Comparison of ENCODE assay signal across 8 cellular contexts in genomic region chrY:26670360-26671077, GRCh38.
DNase-seq lines count a peak whose midpoint lies in the region; ATAC-seq, FAIRE-seq and TF ChIP-seq lines count a peak whose summit lies in the region.
"Not testable (repeated sequence)": the region's sequence is repeated elsewhere in the genome, so short reads cannot be mapped to it uniquely, and the experiment has no call there.

No MANE protein-coding gene starts in this region.

- POLR2A ChIA-PET in activated CD4-positive, alpha-beta memory T cell treated with anti-CD3 and anti-CD28 coated beads for 36 hours (lab: Charles Lee); GM12878 (lab: Charles Lee): not testable (repeated sequence)

- TF ChIP-seq RAD21 in GM12878 (IDR thresholded peaks at IDR 0.05; ENCODE audit: insufficient read depth, low read depth, low read length): not testable (repeated sequence)

- H3K36me3 ChIP-seq in GM12878 (ENCODE audit: control insufficient read depth in 2 of 2, insufficient read depth in 2 of 2, low read length in 1 of 2): not testable (repeated sequence)

- not testable (repeated sequence) for H3K27ac Mint-ChIP-seq in activated CD4-positive, alpha-beta memory T cell treated with anti-CD3 and anti-CD28 coated beads for 36 hours; glutamatergic neuron (ENCODE audit: unreplicated experiment); natural killer cell

- WGBS in GM12878 (ENCODE audit: insufficient coverage, insufficient replicate concordance, low lambda C conversion rate, missing lambda C conversion rate): no CpG with 5 or more reads among the region's 19 CpGs

- H3K4me3 Mint-ChIP-seq in activated CD4-positive, alpha-beta memory T cell treated with anti-CD3 and anti-CD28 coated beads for 36 hours; glutamatergic neuron (ENCODE audit: unreplicated experiment); natural killer cell: not testable (repeated sequence)

- not testable (repeated sequence) for TF ChIP-seq CTCF in GM12878 (IDR thresholded peaks at IDR 0.05 in 2 of 3, conservative IDR thresholded peaks at IDR 0.05 in 1 of 3; ENCODE audit: control insufficient read depth in 2 of 3, extremely low read depth in 1 of 3, insufficient read depth in 1 of 3, low read depth in 3 of 3, low read length in 3 of 3); glutamatergic neuron (IDR thresholded peaks at IDR 0.05; ENCODE audit: partially characterized antibody, unreplicated experiment); natural killer cell (IDR thresholded peaks at IDR 0.05)

- RAD21 ChIA-PET in GM12878 (lab: Charles Lee; ENCODE audit: unreplicated experiment): not testable (repeated sequence)

- not testable (repeated sequence) for H4K20me1 ChIP-seq in GM12878 (ENCODE audit: control insufficient read depth, insufficient read depth)

- H3K4me2 ChIP-seq in GM12878 (ENCODE audit: control insufficient read depth, insufficient read depth): not testable (repeated sequence)

- not testable (repeated sequence) for H3K4me3 ChIP-seq in GM12878

- not testable (repeated sequence) for H3K9ac ChIP-seq in GM12878 (ENCODE audit: control insufficient read depth, insufficient read depth, low read length)

- H3K27me3 Mint-ChIP-seq in activated CD4-positive, alpha-beta memory T cell treated with anti-CD3 and anti-CD28 coated beads for 36 hours; natural killer cell (ENCODE audit: low read depth in 2 of 2): not testable (repeated sequence)
- H3K27me3 Mint-ChIP-seq in glutamatergic neuron (ENCODE audit: unreplicated experiment): peaks cover 18% of the 10 kb centered on the region

- BruUV-seq in GM12878 (replicated peaks; lab: Mats Ljungman, UMichigan): not testable (repeated sequence)

- peaks cover 23% of the 10 kb centered on the region for H3K36me3 Mint-ChIP-seq in activated CD4-positive, alpha-beta memory T cell treated with anti-CD3 and anti-CD28 coated beads for 36 hours
- H3K36me3 Mint-ChIP-seq in glutamatergic neuron (ENCODE audit: unreplicated experiment): peaks cover 23% of the 10 kb centered on the region
- H3K36me3 Mint-ChIP-seq in natural killer cell: not testable (repeated sequence)

- intact Hi-C loops in activated CD4-positive, alpha-beta memory T cell treated with anti-CD3 and anti-CD28 coated beads for 36 hours (cut with micrococcal nuclease); GM12878 (cut with micrococcal nuclease; ENCODE audit: unreplicated experiment); natural killer cell (cut with micrococcal nuclease): not testable (repeated sequence)

- SMC1A ChIA-PET in GM12878 (lab: Charles Lee; ENCODE audit: uncharacterized antibody, unreplicated experiment): not testable (repeated sequence)

- H2AFZ ChIP-seq in GM12878 (ENCODE audit: control insufficient read depth, low read depth, low read length): not testable (repeated sequence)

- not testable (repeated sequence) for H3K4me1 Mint-ChIP-seq in activated CD4-positive, alpha-beta memory T cell treated with anti-CD3 and anti-CD28 coated beads for 36 hours (ENCODE audit: low read depth); glutamatergic neuron (ENCODE audit: low read depth, unreplicated experiment); natural killer cell

- peak; percentile 54 for ATAC-seq in GM21528 (IDR thresholded peaks at IDR 0.05; ENCODE audit: low FRiP score, unreplicated experiment)
- ATAC-seq in GM12878: not testable (repeated sequence)
- ATAC-seq in natural killer cell: peak in 1 of 3 donors; percentile 79

- H3K9me3 Mint-ChIP-seq in activated CD4-positive, alpha-beta memory T cell treated with anti-CD3 and anti-CD28 coated beads for 36 hours: peaks cover 30% of the 10 kb centered on the region
- H3K9me3 Mint-ChIP-seq in glutamatergic neuron (ENCODE audit: unreplicated experiment) (peaks cover 28% of the 10 kb centered on the region), natural killer cell (peaks cover 11 to 26% of the 10 kb centered on the region in 2 donors)

- H3K27me3 ChIP-seq in GM12878 (replicated peaks in 1 of 2; ENCODE audit: control insufficient read depth in 2 of 2, insufficient read depth in 2 of 2, low read length in 1 of 2): not testable (repeated sequence)

- not testable (repeated sequence) for H3K4me1 ChIP-seq in GM12878 (ENCODE audit: control insufficient read depth, insufficient read depth, low read length)

- FAIRE-seq in GM12878 (lab: Jason Lieb, UNC): not testable (repeated sequence)

- CTCF ChIA-PET in activated CD4-positive, alpha-beta memory T cell treated with anti-CD3 and anti-CD28 coated beads for 36 hours (lab: Charles Lee); GM12878 (lab: Yijun Ruan, JAX): not testable (repeated sequence)

- H3K79me2 ChIP-seq in GM12878 (ENCODE audit: control insufficient read depth, insufficient read depth, low read length): not testable (repeated sequence)

- not testable (repeated sequence) for TF ChIP-seq POLR2A in GM12878 (IDR thresholded peaks at IDR 0.05; ENCODE audit: low read depth, low read length)

- in situ Hi-C loops in GM12878 (cut with MboI): not testable (repeated sequence)

- not testable (repeated sequence) for H3K9me3 ChIP-seq in GM12878 (replicated peaks; ENCODE audit: control insufficient read depth, insufficient read depth, low read length)

- H3K27ac ChIP-seq in GM12878 (ENCODE audit: control insufficient read depth, insufficient read depth): not testable (repeated sequence)
- peak overlapping the region; percentile 97 for H3K27ac ChIP-seq in temporal lobe (ENCODE audit: low read depth, low read length)

- not testable (repeated sequence) for TF ChIP-seq EP300 in GM12878 (IDR thresholded peaks at IDR 0.05; ENCODE audit: borderline replicate concordance in 1 of 2, control insufficient read depth in 1 of 2, low read depth in 2 of 2, low read length in 2 of 2)

- DNase-seq in CMK (ENCODE audit: low read depth): peak; percentile 21
- peak; percentile 6 for DNase-seq in LoVo (ENCODE audit: low spot score)
- DNase-seq in activated CD4-positive, alpha-beta memory T cell treated with anti-CD3 and anti-CD28 coated beads for 36 hours: peak; percentile 13
- DNase-seq in GM12878 (ENCODE audit: low read depth, low spot score): not testable (repeated sequence)
- peak; percentile 24 for DNase-seq in glutamatergic neuron
- peak; percentile 17 for DNase-seq in natural killer cell

TF ChIP-seq in GM12878, 131 proteins besides CTCF, POLR2A, EP300 and RAD21:
- TF ChIP-seq FOXK2 (IDR thresholded peaks at IDR 0.05) (peak; percentile 68), E4F1 (IDR thresholded peaks at IDR 0.05; ENCODE audit: borderline replicate concordance, partially characterized antibody) (peak; percentile 60)
